In the genomic region with DNA sequence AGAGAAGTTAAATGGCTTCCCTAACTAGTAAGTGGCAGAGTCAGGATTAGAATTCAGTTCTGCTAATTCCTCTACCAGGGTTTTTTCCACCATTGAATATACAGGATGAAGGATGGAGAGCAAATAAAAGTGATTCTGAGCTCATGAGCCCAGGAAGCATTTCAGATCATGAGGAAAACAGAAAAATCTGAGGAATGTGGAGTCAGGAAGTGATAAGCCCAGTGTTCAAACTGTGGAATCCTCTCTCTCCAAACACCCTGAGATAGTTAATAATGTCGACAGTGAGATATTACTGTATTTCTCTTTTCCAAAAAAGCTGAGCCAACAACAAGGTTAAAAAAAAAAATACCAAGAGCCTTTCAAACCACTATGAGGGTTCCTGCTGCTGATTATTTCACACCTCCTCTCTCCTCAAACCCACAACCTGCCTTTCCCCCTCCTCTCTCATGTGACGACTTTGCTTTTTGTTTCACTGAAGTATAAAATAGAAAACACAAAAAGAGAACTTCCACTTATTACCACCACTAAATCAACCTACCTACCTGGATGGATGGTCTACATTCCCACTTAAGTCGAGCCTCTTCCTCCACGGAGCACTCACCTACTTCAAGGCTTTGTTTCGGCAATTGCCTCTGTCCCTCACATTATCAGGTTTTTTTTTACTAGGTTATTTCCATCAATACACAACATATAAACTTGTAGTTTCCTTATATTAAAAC, we compare ENCODE assay signal across 11 cellular contexts. TPM values are rescaled to one million over a fixed set of nuclear protein-coding genes. Genes with fewer than 3 reads are reported as not detected.
DNase-seq lines count a peak whose midpoint lies in the region; FAIRE-seq lines count a peak whose summit lies in the region.
"Had no signal": no experiment of that assay in that cellular context is flagged by ENCODE, and none has a peak within 500 bp of the region (broad histone marks: within the 10 kb centered on the region; RNA-seq: fewer than 3 reads in every experiment).

No MANE protein-coding gene starts in this region.

- peaks cover 92% of the 10 kb centered on the region for H3K36me3 Mint-ChIP-seq in stimulated activated naive CD8-positive, alpha-beta T cell treated with anti-CD3 and anti-CD28 coated beads, Interleukin-15, Interleukin-2, amounts not matched to agents 100 ng/mL and 50 ng/mL, for 24 hours (ENCODE audit: low read depth)

- peaks cover 97% of the 10 kb centered on the region for H3K4me1 Mint-ChIP-seq in stimulated activated naive CD8-positive, alpha-beta T cell treated with anti-CD3 and anti-CD28 coated beads, Interleukin-15, Interleukin-2, amounts not matched to agents 100 ng/mL and 50 ng/mL, for 24 hours (ENCODE audit: low read depth)

- peaks cover 11% of the 10 kb centered on the region for H3K36me3 ChIP-seq in KOPT-K1 (ENCODE audit: insufficient read depth, low read length)
- H3K36me3 ChIP-seq: right atrium auricular region, suprapubic skin had no signal

- no peaks in the 10 kb centered on the region for H3K9me3 Mint-ChIP-seq in stimulated activated naive CD8-positive, alpha-beta T cell treated with anti-CD3 and anti-CD28 coated beads, Interleukin-15, Interleukin-2, amounts not matched to agents 100 ng/mL and 50 ng/mL, for 24 hours

- DNase-seq in activated gamma-delta T cell treated with Interleukin-2 at 50 U/mL for 16 hours = peak; percentile 60
- no peak for DNase-seq in activated gamma-delta T cell (lab: John Stamatoyannopoulos, UW)
- peak; percentile 1 for DNase-seq in dermis blood vessel endothelial cell
- DNase-seq in medulla oblongata (ENCODE audit: extremely low spot score) = no peak
- DNase-seq in NOMO-1 (lab: John Stamatoyannopoulos, UW; ENCODE audit: unreplicated experiment in 2 of 2) = no peak
- no peak for DNase-seq in RCC 7860 (ENCODE audit: low spot score)
- DNase-seq: amniotic stem cell had no signal

- H3K4me3 Mint-ChIP-seq in stimulated activated naive CD8-positive, alpha-beta T cell treated with anti-CD3 and anti-CD28 coated beads, Interleukin-15, Interleukin-2, amounts not matched to agents 100 ng/mL and 50 ng/mL, for 24 hours = peak overlapping the region; percentile 83

- H3K27ac Mint-ChIP-seq in stimulated activated naive CD8-positive, alpha-beta T cell treated with anti-CD3 and anti-CD28 coated beads, Interleukin-15, Interleukin-2, amounts not matched to agents 100 ng/mL and 50 ng/mL, for 24 hours = peak overlapping the region; percentile 99

- H3K27me3 Mint-ChIP-seq in stimulated activated naive CD8-positive, alpha-beta T cell treated with anti-CD3 and anti-CD28 coated beads, Interleukin-15, Interleukin-2, amounts not matched to agents 100 ng/mL and 50 ng/mL, for 24 hours = no peaks in the 10 kb centered on the region

- no peaks in the 10 kb centered on the region for H3K9me3 ChIP-seq in KOPT-K1 (ENCODE audit: insufficient read depth, low read length, poor library complexity, severe bottlenecking)
- H3K9me3 ChIP-seq: right atrium auricular region, suprapubic skin had no signal

- peak overlapping the region; percentile 69 for H3K27ac ChIP-seq in KOPT-K1 (ENCODE audit: low read depth, low read length, poor library complexity, severe bottlenecking)
- H3K27ac ChIP-seq: right atrium auricular region, suprapubic skin had no signal

- FAIRE-seq in RCC 7860 (lab: Jason Lieb, UNC) = no peak

RNA-seq across cellular contexts. Expression of gene SLAMF1, which starts 8.9 kb away (rescaled TPM):
- not detected in 2 replicates for total RNA-seq in dermis blood vessel endothelial cell
- total RNA-seq: suprapubic skin had no signal

RNA-seq across cellular contexts. Expression of gene CD84, which starts 58.7 kb away (rescaled TPM):
- total RNA-seq in dermis blood vessel endothelial cell = not detected in 2 replicates

Comparison
In these comparisons a context has a peak if more than half of its experiments do, and no peak if none do; other contexts are left out.
1. DNase-seq: peak in activated gamma-delta T cell treated with Interleukin-2 at 50 U/mL for 16 hours (single experiment) and dermis blood vessel endothelial cell (single experiment); none in activated gamma-delta T cell (single experiment), medulla oblongata (single experiment), NOMO-1 (0 of 2) and RCC 7860 (single experiment).